In the genomic region with DNA sequence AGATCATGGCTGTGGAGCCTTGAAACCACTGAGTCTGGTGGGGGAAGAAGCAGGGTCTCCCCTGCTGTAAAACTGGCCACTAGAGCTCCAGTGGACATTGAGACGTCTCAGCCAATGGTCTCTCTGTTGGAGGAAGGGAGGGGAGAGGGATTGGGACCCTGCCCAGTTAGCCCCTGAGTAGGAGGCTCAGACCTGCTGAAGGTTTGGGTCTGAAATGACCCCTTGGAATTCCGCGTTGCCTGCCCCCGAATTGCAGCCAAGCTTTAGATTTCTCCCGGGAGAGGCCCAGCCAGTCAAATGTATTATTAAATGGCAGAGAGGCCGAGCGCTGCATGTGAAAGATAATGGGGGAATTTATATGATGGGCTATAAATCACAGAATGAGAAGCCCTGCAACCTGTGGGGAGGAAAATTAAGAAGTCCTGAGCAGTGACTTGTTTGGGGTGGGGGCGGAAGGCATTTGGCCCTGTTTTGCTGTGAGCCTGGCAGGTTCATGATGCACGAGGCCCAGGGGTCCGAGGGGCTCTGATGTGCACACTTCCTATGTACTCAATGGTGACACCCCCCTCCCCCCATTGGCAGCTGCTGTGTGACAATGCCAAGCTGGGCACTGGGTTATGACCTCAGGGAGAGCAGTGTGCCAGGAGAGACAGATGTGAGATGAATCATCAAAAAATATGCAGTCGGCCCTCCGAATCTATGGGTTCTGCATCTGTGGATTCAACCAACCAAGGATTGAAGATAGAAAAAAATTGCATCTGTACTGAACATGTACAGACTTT, we compare ENCODE assay signal across 12 cellular contexts. TPM values are rescaled to one million over a fixed set of nuclear protein-coding genes. Genes with fewer than 3 reads are reported as not detected.
DNase-seq lines count a peak whose midpoint lies in the region; ATAC-seq and TF ChIP-seq lines count a peak whose summit lies in the region.
"Had no signal": no experiment of that assay in that cellular context is flagged by ENCODE, and none has a peak within 500 bp of the region (broad histone marks: within the 10 kb centered on the region; RNA-seq: fewer than 3 reads in every experiment).

No MANE protein-coding gene starts in this region.

- TF ChIP-seq CTCF in PC-3 (conservative IDR thresholded peaks at IDR 0.05; ENCODE audit: low read depth, low read length) = no peak
- TF ChIP-seq CTCF in fibroblast of mammary gland (conservative IDR thresholded peaks at IDR 0.05; ENCODE audit: control insufficient read depth, insufficient read depth, low read depth, low read length) = no peak

- H3K9ac ChIP-seq in PC-3 (ENCODE audit: low read length) = no peak overlapping the region

- CTCF ChIA-PET in PC-3 (lab: Charles Lee) = no interaction called here
- CTCF ChIA-PET in naive thymus-derived CD4-positive, alpha-beta T cell (lab: Charles Lee) = no interaction called here

- H3K9me2 ChIP-seq in PC-3 (replicated peaks; ENCODE audit: low read length) = no peaks in the 10 kb centered on the region

- H3K27ac Mint-ChIP-seq in naive thymus-derived CD4-positive, alpha-beta T cell = no peak overlapping the region
- H3K27ac Mint-ChIP-seq: stimulated activated naive CD8-positive, alpha-beta T cell treated with anti-CD3 and anti-CD28 coated beads, Interleukin-15, Interleukin-2, amounts not matched to agents 100 ng/mL and 50 ng/mL, for 24 hours had no signal

- H3K4me1 ChIP-seq in PC-3 (ENCODE audit: insufficient read depth, low read length) = peaks cover 11% of the 10 kb centered on the region; the same call in 1 of the 2 replicates
- no peaks in the 10 kb centered on the region for H3K4me1 ChIP-seq in naive thymus-derived CD4-positive, alpha-beta T cell (ENCODE audit: control insufficient read depth in 2 of 2, insufficient read depth in 2 of 2, low read length in 2 of 2)

- H3K27ac ChIP-seq in PC-3 (ENCODE audit: low read length) = no peak overlapping the region
- no peak overlapping the region for H3K27ac ChIP-seq in naive thymus-derived CD4-positive, alpha-beta T cell (ENCODE audit: low read depth, low read length)

- peaks cover 0 to 5% (median 0%) of the 10 kb centered on the region in 7 donors for H3K4me1 Mint-ChIP-seq in naive thymus-derived CD4-positive, alpha-beta T cell

- POLR2A ChIA-PET in PC-3 (lab: Charles Lee; ENCODE audit: unreplicated experiment) = no interaction called here
- POLR2A ChIA-PET in naive thymus-derived CD4-positive, alpha-beta T cell (lab: Charles Lee) = no interaction called here

- no peak overlapping the region for H2AFZ ChIP-seq in PC-3 (ENCODE audit: low read length)

- H3K36me3 ChIP-seq in PC-3 (ENCODE audit: low read depth, low read length) = no peaks in the 10 kb centered on the region
- H3K36me3 ChIP-seq in naive thymus-derived CD4-positive, alpha-beta T cell (ENCODE audit: control insufficient read depth in 2 of 3, insufficient read depth in 3 of 3, low read length in 3 of 3) = no peaks in the 10 kb centered on the region

- no peaks in the 10 kb centered on the region for H3K79me2 ChIP-seq in PC-3 (ENCODE audit: low read length)

- H3K27me3 ChIP-seq in PC-3 (ENCODE audit: low read length) = no peaks in the 10 kb centered on the region
- H3K27me3 ChIP-seq in naive thymus-derived CD4-positive, alpha-beta T cell (ENCODE audit: control insufficient read depth in 2 of 2, insufficient read depth in 2 of 2, low read length in 2 of 2) = no peaks in the 10 kb centered on the region

- intact Hi-C loops in PC-3 (cut with micrococcal nuclease) = no loop called here
- intact Hi-C loops in naive thymus-derived CD4-positive, alpha-beta T cell (cut with micrococcal nuclease) = no loop called here

- H3K4me3 ChIP-seq in PC-3 (ENCODE audit: low read length) (no peak overlapping the region), fibroblast of mammary gland (ENCODE audit: control insufficient read depth, low read depth, low read length) (no peak overlapping the region)
- no peak overlapping the region for H3K4me3 ChIP-seq in naive thymus-derived CD4-positive, alpha-beta T cell (ENCODE audit: low read length)
- H3K4me3 ChIP-seq: skin epidermis had no signal

- H3F3A ChIP-seq in PC-3 (ENCODE audit: low read length, unreplicated experiment) = no peaks in the 10 kb centered on the region

- H3K4me3 Mint-ChIP-seq in naive thymus-derived CD4-positive, alpha-beta T cell = no peak overlapping the region
- H3K4me3 Mint-ChIP-seq: stimulated activated naive CD8-positive, alpha-beta T cell treated with anti-CD3 and anti-CD28 coated beads, Interleukin-15, Interleukin-2, amounts not matched to agents 100 ng/mL and 50 ng/mL, for 24 hours had no signal

- peaks cover 0 to 17% (median 12%) of the 10 kb centered on the region in 5 donors for H3K27me3 Mint-ChIP-seq in naive thymus-derived CD4-positive, alpha-beta T cell
- H3K27me3 Mint-ChIP-seq: stimulated activated naive CD8-positive, alpha-beta T cell treated with anti-CD3 and anti-CD28 coated beads, Interleukin-15, Interleukin-2, amounts not matched to agents 100 ng/mL and 50 ng/mL, for 24 hours had no signal

- no peaks in the 10 kb centered on the region for H4K20me1 ChIP-seq in PC-3 (ENCODE audit: low read length)

- ATAC-seq in PC-3 = peak; percentile 41; the same call in 1 of the 2 replicates
- no peak for ATAC-seq in naive thymus-derived CD4-positive, alpha-beta T cell

- no peak overlapping the region for H3K4me2 ChIP-seq in PC-3 (ENCODE audit: low read length)

- DNase-seq in EL (peak; percentile 53), PC-3 (peak; percentile 43), fibroblast of mammary gland (ENCODE audit: low read depth) (peak; percentile 46), putamen (ENCODE audit: low spot score) (peak; percentile 94), NCI-H2029 treated with DMSO at 0.1 percent for 48 hours (lab: John Stamatoyannopoulos, UW) (no peak)
- no peak for DNase-seq in stimulated activated CD8-positive, alpha-beta memory T cell treated with anti-CD3 and anti-CD28 coated beads, Interleukin-4, amount 100 ng/mL, for 48 hours
- no peak for DNase-seq in naive thymus-derived CD4-positive, alpha-beta T cell
- DNase-seq in activated CD4-positive, alpha-beta T cell treated with anti-CD3 and anti-CD28 coated beads for 48 hours = no peak
- DNase-seq: activated CD8-positive, alpha-beta memory T cell treated with anti-CD3 and anti-CD28 coated beads for 24 hours; islet precursor cell had no signal

- no peaks in the 10 kb centered on the region for H3K9me3 ChIP-seq in PC-3 (ENCODE audit: low read length)
- H3K9me3 ChIP-seq in naive thymus-derived CD4-positive, alpha-beta T cell (ENCODE audit: control insufficient read depth in 2 of 3, low read length in 3 of 3) = no peaks in the 10 kb centered on the region

- no peaks in the 10 kb centered on the region for H3K36me3 Mint-ChIP-seq in naive thymus-derived CD4-positive, alpha-beta T cell

- peaks cover 0 to 2% (median 0%) of the 10 kb centered on the region in 11 donors for H3K9me3 Mint-ChIP-seq in naive thymus-derived CD4-positive, alpha-beta T cell
- H3K9me3 Mint-ChIP-seq: stimulated activated naive CD8-positive, alpha-beta T cell treated with anti-CD3 and anti-CD28 coated beads, Interleukin-15, Interleukin-2, amounts not matched to agents 100 ng/mL and 50 ng/mL, for 24 hours had no signal

- BruUV-seq in PC-3 (replicated peaks; lab: Mats Ljungman, UMichigan) = no TSS peak

RNA-seq across cellular contexts. Expression of a gene that starts 13.8 kb away (rescaled TPM):
- 15.2 and 17.6 TPM in 2 replicates for total RNA-seq in PC-3 (2014; rRNA removed)
- under 1 TPM in 1 of 5 experiments, not detected in 4; 0.15 TPM for total RNA-seq in naive thymus-derived CD4-positive, alpha-beta T cell
- polyA plus RNA-seq in naive thymus-derived CD4-positive, alpha-beta T cell = not detected

Comparison
In these comparisons a context has a peak if more than half of its experiments do, and no peak if none do; other contexts are left out.
1. DNase-seq: peak in EL (single experiment), PC-3 (single experiment), fibroblast of mammary gland (single experiment) and putamen (single experiment); none in stimulated activated CD8-positive, alpha-beta memory T cell treated with anti-CD3 and anti-CD28 coated beads, Interleukin-4, amount 100 ng/mL, for 48 hours (single experiment), naive thymus-derived CD4-positive, alpha-beta T cell (0 of 9), activated CD4-positive, alpha-beta T cell treated with anti-CD3 and anti-CD28 coated beads for 48 hours (single experiment) and NCI-H2029 treated with DMSO at 0.1 percent for 48 hours (single experiment).
2. RNA of a gene that starts 13.8 kb away (total RNA-seq): 15.2 to 17.6 TPM in PC-3; 0.15 TPM in naive thymus-derived CD4-positive, alpha-beta T cell; every median in the first group is over 10 times any median in the second.